ENCODE assay signal across 17 cellular contexts in the genomic region with DNA sequence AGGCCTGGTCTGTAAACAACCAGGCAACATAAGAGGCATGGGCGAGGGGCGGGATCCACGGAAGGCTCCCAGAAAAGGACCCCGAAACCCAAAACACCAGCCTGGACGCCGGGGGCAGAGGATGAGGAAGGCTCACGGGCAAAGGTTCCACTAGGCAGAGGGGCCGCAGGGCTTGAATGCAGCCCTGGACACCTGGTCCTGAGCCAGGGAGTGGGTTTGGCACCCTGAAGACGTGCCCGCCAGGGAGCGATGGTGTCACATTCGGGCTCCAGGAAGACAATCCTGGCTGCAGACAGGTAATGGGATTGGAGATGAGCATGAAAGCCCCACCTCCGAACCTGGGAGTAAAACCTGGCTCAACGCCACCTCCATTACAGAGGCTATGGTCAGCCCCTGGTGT. TPM values are rescaled to one million over a fixed set of nuclear protein-coding genes. Genes with fewer than 3 reads are reported as not detected.
DNase-seq lines count a peak whose midpoint lies in the region; TF ChIP-seq lines count a peak whose summit lies in the region.
"Had no signal": no experiment of that assay in that cellular context is flagged by ENCODE, and none has a peak within 500 bp of the region (broad histone marks: within the 10 kb centered on the region; RNA-seq: fewer than 3 reads in every experiment).

No MANE protein-coding gene starts in this region.

- no TSS peak for BruUV-seq in MCF 10A (replicated peaks; lab: Mats Ljungman, UMichigan)

- H3K9me3 Mint-ChIP-seq in MCF 10A (ENCODE audit: unreplicated experiment), result peaks cover 9% of the 10 kb centered on the region
- peaks cover 15% of the 10 kb centered on the region for H3K9me3 Mint-ChIP-seq in endodermal cell
- peaks cover 5% of the 10 kb centered on the region for H3K9me3 Mint-ChIP-seq in activated CD4-positive, alpha-beta memory T cell treated with anti-CD3 and anti-CD28 coated beads for 36 hours
- H3K9me3 Mint-ChIP-seq: CD8-positive, alpha-beta T cell had no signal

- H2AK5ac ChIP-seq in neuronal stem cell (ENCODE audit: low read depth, low read length), result no peak overlapping the region

- 94 to 100% methylated on average over 1 to 14 of the region's 14 CpGs for WGBS in endodermal cell (ENCODE audit: insufficient coverage in 1 of 2, insufficient read length in 1 of 2), 2 experiments
- no CpG with 5 or more reads among the region's 14 CpGs for WGBS in neuronal stem cell (ENCODE audit: extremely low coverage in 2 of 2, insufficient read length in 2 of 2, insufficient replicate concordance in 1 of 2), 2 donors

- H3K4ac ChIP-seq in neuronal stem cell (ENCODE audit: low read length), result no peak overlapping the region

- H3K27me3 ChIP-seq in breast epithelium (no peaks in the 10 kb centered on the region), H7 (ENCODE audit: control insufficient read depth, insufficient read depth, low read length) (no peaks in the 10 kb centered on the region), endodermal cell (ENCODE audit: control insufficient read depth, insufficient read depth, low read length, poor library complexity, severe bottlenecking) (no peaks in the 10 kb centered on the region), neuronal stem cell (ENCODE audit: control insufficient read depth in 3 of 3, insufficient read depth in 3 of 3, low read depth in 1 of 3, low read length in 3 of 3) (no peaks in the 10 kb centered on the region)
- H3K27me3 ChIP-seq: BLaER1 treated with 17β-estradiol and CSF1 and Interleukin-3, amounts not matched to agents 10 nM and 100 nM had no signal

- in situ Hi-C loops in KBM-7 (cut with MboI; ENCODE audit: low pct_unique_long_range_greater_than_20kb, low sequenced_read_pairs), result no loop called here

- H3K9me3 ChIP-seq in breast epithelium, result no peaks in the 10 kb centered on the region
- peaks cover 15% of the 10 kb centered on the region for H3K9me3 ChIP-seq in endodermal cell (ENCODE audit: control insufficient read depth, low read length)
- peaks cover 11 to 15% of the 10 kb centered on the region in 2 donors for H3K9me3 ChIP-seq in neuronal stem cell (replicated peaks in 1 of 2; ENCODE audit: control insufficient read depth in 2 of 2, insufficient read depth in 1 of 2, low read depth in 1 of 2, low read length in 2 of 2)

- no peak overlapping the region for H3K4me2 ChIP-seq in neuronal stem cell (ENCODE audit: insufficient read depth, low read length, poor library complexity, severe bottlenecking)
- H3K4me2 ChIP-seq: GM23338 had no signal

- TF ChIP-seq POLR2A in breast epithelium (IDR thresholded peaks at IDR 0.05), result no peak

- H3K4me3 ChIP-seq in breast epithelium (no peak overlapping the region), H7 (ENCODE audit: insufficient read depth, low read depth, low read length) (no peak overlapping the region), endodermal cell (ENCODE audit: low read length) (no peak overlapping the region), neuronal stem cell (ENCODE audit: low read length in 2 of 2) (no peak overlapping the region)
- H3K4me3 ChIP-seq: BLaER1 treated with 17β-estradiol and CSF1 and Interleukin-3, amounts not matched to agents 10 nM and 100 nM; GM23338 had no signal

- no peak overlapping the region for H4K91ac ChIP-seq in neuronal stem cell (ENCODE audit: low read depth, low read length, poor library complexity)

- H2BK5ac ChIP-seq in neuronal stem cell (ENCODE audit: low read length), result peak overlapping the region; percentile 20

- H3K9ac ChIP-seq in endodermal cell (ENCODE audit: extremely low read depth, low read length, poor library complexity, severe bottlenecking) (no peak overlapping the region), neuronal stem cell (ENCODE audit: low read depth, low read length, poor library complexity) (peak overlapping the region; percentile 21)

- H3K4me1 ChIP-seq in breast epithelium (peaks cover 0 to 4% of the 10 kb centered on the region in 2 donors), endodermal cell (ENCODE audit: control insufficient read depth, insufficient read depth, low read length) (no peaks in the 10 kb centered on the region), neuronal stem cell (ENCODE audit: control insufficient read depth in 2 of 2, insufficient read depth in 1 of 2, low read depth in 1 of 2, low read length in 2 of 2) (peaks cover 2 to 7% of the 10 kb centered on the region in 2 donors)

- no peak for DNase-seq in breast epithelium (ENCODE audit: low spot score in 2 of 2)
- DNase-seq in MCF 10A (ENCODE audit: unreplicated experiment), result no peak
- peak; percentile 50 for DNase-seq in H7
- peak; percentile 47 for DNase-seq in endodermal cell
- no peak for DNase-seq in neuronal stem cell (ENCODE audit: low spot score)
- no peak for DNase-seq in KBM-7
- no peak for DNase-seq in activated CD4-positive, alpha-beta memory T cell treated with anti-CD3 and anti-CD28 coated beads for 36 hours
- DNase-seq: Calu3; CD8-positive, alpha-beta T cell; DMS79 treated with DMSO at 0.1 percent for 48 hours; GF-D8; H9; IMR-90 had no signal

- H3K14ac ChIP-seq in neuronal stem cell (ENCODE audit: low read length), result no peak overlapping the region

- peaks cover 16% of the 10 kb centered on the region for H3K79me1 ChIP-seq in neuronal stem cell (ENCODE audit: low read depth, low read length)

- H3K27ac Mint-ChIP-seq in MCF 10A (ENCODE audit: low read depth, unreplicated experiment), result no peak overlapping the region
- no peak overlapping the region for H3K27ac Mint-ChIP-seq in endodermal cell
- H3K27ac Mint-ChIP-seq in activated CD4-positive, alpha-beta memory T cell treated with anti-CD3 and anti-CD28 coated beads for 36 hours, result no peak overlapping the region
- H3K27ac Mint-ChIP-seq: B cell; CD8-positive, alpha-beta T cell; GM23338 had no signal

- H3K27me3 Mint-ChIP-seq in MCF 10A (ENCODE audit: insufficient read depth, unreplicated experiment) (no peaks in the 10 kb centered on the region), endodermal cell (ENCODE audit: insufficient read depth) (no peaks in the 10 kb centered on the region)
- no peaks in the 10 kb centered on the region for H3K27me3 Mint-ChIP-seq in activated CD4-positive, alpha-beta memory T cell treated with anti-CD3 and anti-CD28 coated beads for 36 hours
- H3K27me3 Mint-ChIP-seq: B cell had no signal

- H3K4me3 Mint-ChIP-seq in MCF 10A (ENCODE audit: unreplicated experiment) (no peak overlapping the region), endodermal cell (no peak overlapping the region)
- no peak overlapping the region for H3K4me3 Mint-ChIP-seq in activated CD4-positive, alpha-beta memory T cell treated with anti-CD3 and anti-CD28 coated beads for 36 hours
- H3K4me3 Mint-ChIP-seq: B cell; CD8-positive, alpha-beta T cell; GM23338; H9 had no signal

- H3K36me3 ChIP-seq in breast epithelium (no peaks in the 10 kb centered on the region), H7 (replicated peaks; ENCODE audit: control insufficient read depth, insufficient read depth, low read length) (no peaks in the 10 kb centered on the region; the same call in 1 of the 2 replicates), endodermal cell (ENCODE audit: control insufficient read depth, insufficient read depth, low read length) (peaks cover 29% of the 10 kb centered on the region), neuronal stem cell (replicated peaks in 1 of 2; ENCODE audit: control insufficient read depth in 2 of 2, insufficient read depth in 2 of 2, low read length in 2 of 2) (peaks cover 19 to 67% of the 10 kb centered on the region in 2 donors)

- H2BK12ac ChIP-seq in neuronal stem cell (ENCODE audit: low read length), result no peak overlapping the region

- H4K8ac ChIP-seq in neuronal stem cell (ENCODE audit: low read depth, low read length), result no peak overlapping the region

- no peak overlapping the region for H3K23ac ChIP-seq in neuronal stem cell (ENCODE audit: low read depth, low read length, poor library complexity)

- intact Hi-C loops in breast epithelium (cut with DNase I; ENCODE audit: low total_unique reads), result no loop called here
- intact Hi-C loops in MCF 10A (cut with micrococcal nuclease), result no loop called here
- intact Hi-C loops in activated CD4-positive, alpha-beta memory T cell treated with anti-CD3 and anti-CD28 coated beads for 36 hours (cut with micrococcal nuclease), result no loop called here

- no peak overlapping the region for H3K18ac ChIP-seq in neuronal stem cell (ENCODE audit: low read length)

- TF ChIP-seq CTCF in breast epithelium (IDR thresholded peaks at IDR 0.05) (no peak), MCF 10A (IDR thresholded peaks at IDR 0.05; ENCODE audit: unreplicated experiment) (no peak), endodermal cell (conservative IDR thresholded peaks at IDR 0.05) (no peak)

- peaks cover 25% of the 10 kb centered on the region for H3K4me1 Mint-ChIP-seq in MCF 10A (ENCODE audit: insufficient read depth, unreplicated experiment)
- H3K4me1 Mint-ChIP-seq in endodermal cell, result peaks cover 11% of the 10 kb centered on the region
- no peaks in the 10 kb centered on the region for H3K4me1 Mint-ChIP-seq in activated CD4-positive, alpha-beta memory T cell treated with anti-CD3 and anti-CD28 coated beads for 36 hours (ENCODE audit: low read depth)

- H2BK120ac ChIP-seq in neuronal stem cell (ENCODE audit: low read depth, low read length), result no peak overlapping the region

- H3K36me3 Mint-ChIP-seq in MCF 10A (ENCODE audit: insufficient read depth, unreplicated experiment), result peaks cover 55% of the 10 kb centered on the region
- peaks cover 40% of the 10 kb centered on the region for H3K36me3 Mint-ChIP-seq in endodermal cell (ENCODE audit: low read depth)
- peaks cover 24% of the 10 kb centered on the region for H3K36me3 Mint-ChIP-seq in activated CD4-positive, alpha-beta memory T cell treated with anti-CD3 and anti-CD28 coated beads for 36 hours

- H3K27ac ChIP-seq in breast epithelium (peak overlapping the region; percentile 89 to 90), endodermal cell (ENCODE audit: low read depth, low read length) (no peak overlapping the region), neuronal stem cell (replicated peaks; ENCODE audit: low read length) (no peak overlapping the region)
- H3K27ac ChIP-seq: 22Rv1; BLaER1 treated with 17β-estradiol and CSF1 and Interleukin-3, amounts not matched to agents 10 nM and 100 nM had no signal

- POLR2A ChIA-PET in MCF 10A (lab: Yijun Ruan, JAX), result no interaction called here
- POLR2A ChIA-PET in activated CD4-positive, alpha-beta memory T cell treated with anti-CD3 and anti-CD28 coated beads for 36 hours (lab: Charles Lee), result no interaction called here

- no peak overlapping the region for H2BK15ac ChIP-seq in neuronal stem cell (ENCODE audit: low read length)

- no peak overlapping the region for H2AFZ ChIP-seq in neuronal stem cell (ENCODE audit: low read length)
- H2AFZ ChIP-seq: GM23338 had no signal

- CTCF ChIA-PET in MCF 10A (lab: Yijun Ruan, JAX), result interaction anchor here (0.9 to 2.8 kb wide), 5 partner anchors 13 to 164 kb away, joined by 4 to 17 read pairs (median 4); no protein-coding TSS in a partner anchor
- CTCF ChIA-PET in activated CD4-positive, alpha-beta memory T cell treated with anti-CD3 and anti-CD28 coated beads for 36 hours (lab: Charles Lee), result interaction anchor here (0.6 to 1.0 kb wide), 2 partner anchors 162 to 243 kb away, joined by 3 to 4 read pairs; no protein-coding TSS in a partner anchor

RNA-seq across cellular contexts. Expression of a gene that starts 31.8 kb away (rescaled TPM):
- total RNA-seq in breast epithelium (10 to 100 TPM; 10.2 to 11.1 (median 10.4) TPM), MCF 10A (2022) (58.2 and 68.6 TPM in 2 replicates), endodermal cell (10 to 100 TPM; 42.1 to 43.7 TPM)
- total RNA-seq in H7 (2014; rRNA removed; shearing (Covaris generic)), result 84.2 and 95.4 TPM in 2 replicates
- 27.7 TPM for polyA plus RNA-seq in endodermal cell (2013, experiment 1 of 2)
- 26.5 TPM for polyA plus RNA-seq in endodermal cell (2013, experiment 2 of 2)
- polyA plus RNA-seq in neuronal stem cell (2013, experiment 1 of 2), result 37.4 TPM
- 36.2 TPM for polyA plus RNA-seq in neuronal stem cell (2013, experiment 2 of 2)
- 10 to 100 TPM; 25.3 to 25.5 TPM for total RNA-seq in activated CD4-positive, alpha-beta memory T cell treated with anti-CD3 and anti-CD28 coated beads for 36 hours

RNA-seq across cellular contexts. Expression of a gene that starts 51.7 kb away (rescaled TPM):
- total RNA-seq in breast epithelium, result 10 to 100 TPM; 13.9 to 38.5 (median 33.1) TPM
- total RNA-seq in MCF 10A (2022), result 26.6 and 28.1 TPM in 2 replicates
- 60.9 and 63.4 TPM in 2 replicates for total RNA-seq in H7 (2014; rRNA removed; shearing (Covaris generic))
- total RNA-seq in endodermal cell, result 10 to 100 TPM; 50.2 to 58.8 TPM
- polyA plus RNA-seq in endodermal cell (2013, experiment 1 of 2), result 36.7 TPM
- 31.4 TPM for polyA plus RNA-seq in endodermal cell (2013, experiment 2 of 2)
- 37.6 TPM for polyA plus RNA-seq in neuronal stem cell (2013, experiment 1 of 2)
- polyA plus RNA-seq in neuronal stem cell (2013, experiment 2 of 2), result 37.2 TPM
- 10 to 100 TPM; 23.1 to 26.1 TPM for total RNA-seq in activated CD4-positive, alpha-beta memory T cell treated with anti-CD3 and anti-CD28 coated beads for 36 hours

Comparison
In these comparisons a context has a peak if more than half of its experiments do, and no peak if none do; other contexts are left out.
1. DNase-seq: peak in H7 (single experiment) and endodermal cell (single experiment); none in breast epithelium (0 of 2), MCF 10A (single experiment), neuronal stem cell (single experiment), KBM-7 (single experiment) and activated CD4-positive, alpha-beta memory T cell treated with anti-CD3 and anti-CD28 coated beads for 36 hours (single experiment).
2. H3K27ac ChIP-seq: peak in breast epithelium (2 of 2); none in endodermal cell (single experiment) and neuronal stem cell (single experiment).